Comparison of ENCODE assay signal across 25 cellular contexts in genomic region chr3:197356741-197357140, GRCh38. TPM values are rescaled to one million over a fixed set of nuclear protein-coding genes. Genes with fewer than 3 reads are reported as not detected.
A peak's percentile ranks its signal among the peaks of the same experiment; 100 is the strongest.
DNase-seq lines count a peak whose midpoint lies in the region; ATAC-seq, FAIRE-seq and TF ChIP-seq lines count a peak whose summit lies in the region.
"Had no signal": no experiment of that assay in that cellular context is flagged by ENCODE, and none has a peak within 500 bp of the region (broad histone marks: within the 10 kb centered on the region; RNA-seq: fewer than 3 reads in every experiment).

No MANE protein-coding gene starts in this region.

- no peak for ATAC-seq in right cardiac atrium
- no peak for ATAC-seq in heart right ventricle
- no peak for ATAC-seq in effector memory CD8-positive, alpha-beta T cell (replicated peaks)
- ATAC-seq in HG03280 (IDR thresholded peaks at IDR 0.05; ENCODE audit: unreplicated experiment), result no peak
- ATAC-seq: A549; activated CD8-positive, alpha-beta memory T cell treated with anti-CD3 and anti-CD28 coated beads, Interleukin-2, amount 10 ng/mL, durations not matched to agents 7 days and 5 days; activated T-helper 17 cell treated with anti-CD3 and anti-CD28 coated beads, Interleukin-2, amount 50 U/mL, for 72 hours; left colon; stimulated activated naive CD8-positive, alpha-beta T cell treated with anti-CD3 and anti-CD28 coated beads, Interleukin-15, Interleukin-2, amounts not matched to agents 100 U/mL and 50 U/mL, for 24 hours had no signal

- WGBS in right cardiac atrium, result 95% methylated on average over 5 of the region's 5 CpGs
- 91 to 93% methylated on average over 5 of the region's 5 CpGs for WGBS in heart right ventricle, 2 donors

- POLR2A ChIA-PET in HEK293T (lab: Yijun Ruan, JAX), result no interaction called here

- H3K36me3 Mint-ChIP-seq in effector memory CD8-positive, alpha-beta T cell (ENCODE audit: insufficient read depth), result no peaks in the 10 kb centered on the region
- H3K36me3 Mint-ChIP-seq: CD14-positive monocyte had no signal

- FAIRE-seq in urothelium cell line (lab: Jason Lieb, UNC), result no peak
- FAIRE-seq: A549, bronchial epithelial cell, small intestine had no signal

- H3K4me1 Mint-ChIP-seq in effector memory CD8-positive, alpha-beta T cell (ENCODE audit: low read depth in 2 of 2), result peaks cover 0 to 2% of the 10 kb centered on the region in 2 donors
- H3K4me1 Mint-ChIP-seq: activated CD8-positive, alpha-beta memory T cell treated with anti-CD3 and anti-CD28 coated beads, Interleukin-2, amount 10 ng/mL, durations not matched to agents 7 days and 5 days; CD14-positive monocyte had no signal

- DNase-seq in right cardiac atrium (no peak), heart right ventricle (no peak), caudate nucleus (lab: John Stamatoyannopoulos, UW) (no peak), HEK293T (ENCODE audit: extremely low spot score) (no peak), urothelium cell line (ENCODE audit: low spot score) (no peak)
- DNase-seq in effector memory CD8-positive, alpha-beta T cell, result no peak
- DNase-seq: activated CD4-positive, alpha-beta T cell treated with anti-CD3 and anti-CD28 coated beads for 1 hour; activated CD8-positive, alpha-beta memory T cell treated with anti-CD3 and anti-CD28 coated beads, Interleukin-2, amount 10 ng/mL, durations not matched to agents 7 days and 5 days; DMS 273 treated with DMSO at 0.1 percent for 48 hours; erythroblast; GDM1; NCI-H1436; NCI-H526; stimulated activated naive CD8-positive, alpha-beta T cell treated with anti-CD3 and anti-CD28 coated beads, Interleukin-15, Interleukin-2, amounts not matched to agents 100 U/mL and 50 U/mL, for 24 hours; SW 1271 had no signal

- H3K9me3 ChIP-seq in right cardiac atrium (ENCODE audit: control insufficient read depth, low read length) (no peaks in the 10 kb centered on the region), heart right ventricle (peaks cover 0 to 20% (median 0%) of the 10 kb centered on the region in 11 donors), mucosa of stomach (ENCODE audit: control insufficient read depth, low read length) (no peaks in the 10 kb centered on the region)

- CTCF ChIA-PET in HEK293T (lab: Yijun Ruan, JAX), result no interaction called here

- intact Hi-C loops in right cardiac atrium (cut with DNase I), result no loop called here
- intact Hi-C loops in heart right ventricle (cut with DNase I), result loop anchor here in 1 of 10 donors (10.0 kb wide), 1 partner anchor 98 kb away; no protein-coding TSS in a partner anchor

- H3K36me3 ChIP-seq in heart right ventricle (no peaks in the 10 kb centered on the region), mucosa of stomach (ENCODE audit: control insufficient read depth, insufficient read depth, low read length) (no peaks in the 10 kb centered on the region)

- H3K4me3 ChIP-seq in right cardiac atrium (ENCODE audit: low read length) (no peak overlapping the region), heart right ventricle (peak overlapping the region in 4 of 10 donors; percentile 3 to 26 (median 20)), mucosa of stomach (ENCODE audit: low read length) (no peak overlapping the region)
- H3K4me3 ChIP-seq: A549 had no signal

- no peak overlapping the region for H3K4me3 Mint-ChIP-seq in effector memory CD8-positive, alpha-beta T cell
- H3K4me3 Mint-ChIP-seq: activated CD8-positive, alpha-beta memory T cell treated with anti-CD3 and anti-CD28 coated beads, Interleukin-2, amount 10 ng/mL, durations not matched to agents 7 days and 5 days; activated T-helper 17 cell treated with anti-CD3 and anti-CD28 coated beads, Interleukin-2, amount 50 U/mL, for 72 hours; CD14-positive monocyte; neural crest cell had no signal

- peak overlapping the region; percentile 44 for H3K9ac ChIP-seq in mucosa of stomach (ENCODE audit: low read length)

- H3K9me3 Mint-ChIP-seq in effector memory CD8-positive, alpha-beta T cell, result peaks cover 14 to 18% of the 10 kb centered on the region in 2 donors

- H3K27me3 ChIP-seq in right cardiac atrium (ENCODE audit: control insufficient read depth, insufficient read depth) (no peaks in the 10 kb centered on the region), heart right ventricle (no peaks in the 10 kb centered on the region), mucosa of stomach (ENCODE audit: control insufficient read depth, insufficient read depth, low read length) (no peaks in the 10 kb centered on the region)

- H3K4me1 ChIP-seq in right cardiac atrium (ENCODE audit: control insufficient read depth, insufficient read depth, low read length), result peaks cover 2% of the 10 kb centered on the region
- H3K4me1 ChIP-seq in heart right ventricle, result peaks cover 3 to 51% (median 27%) of the 10 kb centered on the region in 9 donors
- peaks cover 5% of the 10 kb centered on the region for H3K4me1 ChIP-seq in mucosa of stomach (ENCODE audit: control insufficient read depth, insufficient read depth, low read length)
- H3K4me1 ChIP-seq: A549 had no signal

- H3K27me3 Mint-ChIP-seq in effector memory CD8-positive, alpha-beta T cell, result peaks cover 8 to 49% of the 10 kb centered on the region in 2 donors

- no peak overlapping the region for H3K27ac Mint-ChIP-seq in effector memory CD8-positive, alpha-beta T cell
- H3K27ac Mint-ChIP-seq: activated CD8-positive, alpha-beta memory T cell treated with anti-CD3 and anti-CD28 coated beads, Interleukin-2, amount 10 ng/mL, durations not matched to agents 7 days and 5 days; activated T-helper 17 cell treated with anti-CD3 and anti-CD28 coated beads, Interleukin-2, amount 50 U/mL, for 72 hours; CD14-positive monocyte; progenitor cell of endocrine pancreas had no signal

- no peak for TF ChIP-seq CTCF in heart right ventricle (IDR thresholded peaks at IDR 0.05)

- H3K27ac ChIP-seq in right cardiac atrium (ENCODE audit: low read length), result peak overlapping the region; percentile 34
- peak overlapping the region in 4 of 10 donors; percentile 28 to 82 (median 67) for H3K27ac ChIP-seq in heart right ventricle
- peak overlapping the region; percentile 75 for H3K27ac ChIP-seq in caudate nucleus (ENCODE audit: low read depth, low read length)
- H3K27ac ChIP-seq: A549 had no signal

TF ChIP-seq in HEK293T, 16 proteins besides CTCF, POLR2A, EP300 and RAD21:
- no peak for TF ChIP-seq FOXM1 (IDR thresholded peaks at IDR 0.05; ENCODE audit: borderline replicate concordance)
- TF ChIP-seq FOXA1 (IDR thresholded peaks at IDR 0.05), result no peak
- TF ChIP-seq FOXK2 (IDR thresholded peaks at IDR 0.05), result no peak
- no peak for TF ChIP-seq ELF4 (IDR thresholded peaks at IDR 0.05)
- no peak for TF ChIP-seq HDGF (IDR thresholded peaks at IDR 0.05; ENCODE audit: borderline replicate concordance)
- no peak for TF ChIP-seq LEF1 (IDR thresholded peaks at IDR 0.05; ENCODE audit: borderline replicate concordance)
- no peak for TF ChIP-seq TARDBP (IDR thresholded peaks at IDR 0.05)
- TF ChIP-seq NFRKB (IDR thresholded peaks at IDR 0.05), result no peak
- TF ChIP-seq SP1 (IDR thresholded peaks at IDR 0.05), result no peak
- no peak for TF ChIP-seq SUZ12 (IDR thresholded peaks at IDR 0.05)
- TF ChIP-seq CTBP1 (IDR thresholded peaks at IDR 0.05; ENCODE audit: borderline replicate concordance), result no peak
- no peak for TF ChIP-seq PKNOX1 (IDR thresholded peaks at IDR 0.05)
- TF ChIP-seq L3MBTL2 (conservative IDR thresholded peaks at IDR 0.05), result no peak
- TF ChIP-seq ARNT (IDR thresholded peaks at IDR 0.05), result no peak
- TF ChIP-seq ZNF384 (IDR thresholded peaks at IDR 0.05), result no peak

RNA-seq across cellular contexts. Expression of gene DLG1, which starts 58.3 kb away (rescaled TPM):
- total RNA-seq in right cardiac atrium (10 to 100 TPM; 51.1 to 55.0 (median 53.0) TPM), heart right ventricle (10 to 100 TPM; 29.0 to 97.4 (median 57.6) TPM)
- polyA plus RNA-seq in right cardiac atrium (14.6 TPM), heart right ventricle (10 to 100 TPM; 20.7 to 42.5 TPM)
